10 cellular contexts compared by ENCODE assay signal in genomic region chr10:16967000-16967865, GRCh38.
DNase-seq lines count a peak whose midpoint lies in the region; ATAC-seq and TF ChIP-seq lines count a peak whose summit lies in the region.
"Had no signal": no experiment of that assay in that cellular context is flagged by ENCODE, and none has a peak within 500 bp of the region (broad histone marks: within the 10 kb centered on the region; RNA-seq: fewer than 3 reads in every experiment).

No MANE protein-coding gene starts in this region.

- peak; percentile 10 for DNase-seq in activated CD8-positive, alpha-beta T cell treated with anti-CD3 and anti-CD28 coated beads for 36 hours
- no peak for DNase-seq in activated CD8-positive, alpha-beta T cell treated with anti-CD3 and anti-CD28 coated beads, Interleukin-2, amount 10 ng/mL, durations not matched to agents 7 days and 5 days
- DNase-seq in activated naive CD4-positive, alpha-beta T cell treated with anti-CD3 and anti-CD28 coated beads, Interleukin-2, amount 50 U/mL, for 72 hours (ENCODE audit: low spot score in 2 of 2), result peak in 1 of 2 donors; percentile 10
- peak; percentile 24 for DNase-seq in glomerular visceral epithelial cell (ENCODE audit: extremely low spot score)
- no peak for DNase-seq in stimulated activated naive CD8-positive, alpha-beta T cell treated with anti-CD3 and anti-CD28 coated beads, Interleukin-15, amount 100 ng/mL, for 72 hours
- DNase-seq in posterior cingulate gyrus, result no peak
- DNase-seq in NCI-H1105 (lab: John Stamatoyannopoulos, UW), result no peak
- no peak for DNase-seq in foreskin keratinocyte
- DNase-seq: NCI-H510A had no signal

- intact Hi-C loops in activated CD8-positive, alpha-beta T cell treated with anti-CD3 and anti-CD28 coated beads for 36 hours (cut with micrococcal nuclease), result no loop called here
- intact Hi-C loops in posterior cingulate gyrus (cut with DNase I), result no loop called here

- no peak overlapping the region for H3K4me3 Mint-ChIP-seq in activated CD8-positive, alpha-beta T cell treated with anti-CD3 and anti-CD28 coated beads for 36 hours
- H3K4me3 Mint-ChIP-seq in activated CD8-positive, alpha-beta T cell treated with anti-CD3 and anti-CD28 coated beads, Interleukin-2, amount 10 ng/mL, durations not matched to agents 7 days and 5 days, result no peak overlapping the region
- H3K4me3 Mint-ChIP-seq in stimulated activated naive CD8-positive, alpha-beta T cell treated with anti-CD3 and anti-CD28 coated beads, Interleukin-15, amount 100 ng/mL, for 72 hours, result peak overlapping the region; percentile 8 to 14
- H3K4me3 Mint-ChIP-seq: B cell had no signal

- no peak for TF ChIP-seq CTCF in activated CD8-positive, alpha-beta T cell treated with anti-CD3 and anti-CD28 coated beads for 36 hours (IDR thresholded peaks at IDR 0.05)
- TF ChIP-seq CTCF in foreskin keratinocyte (conservative IDR thresholded peaks at IDR 0.05), result no peak

- no peak overlapping the region for H3K27ac ChIP-seq in foreskin keratinocyte

- no peaks in the 10 kb centered on the region for H3K27me3 ChIP-seq in foreskin keratinocyte

- H3K4me1 ChIP-seq in foreskin keratinocyte, result peaks cover 12% of the 10 kb centered on the region

- POLR2A ChIA-PET in activated CD8-positive, alpha-beta T cell treated with anti-CD3 and anti-CD28 coated beads for 36 hours (lab: Charles Lee), result no interaction called here
- POLR2A ChIA-PET in activated CD8-positive, alpha-beta T cell treated with anti-CD3 and anti-CD28 coated beads, Interleukin-2, amount 10 ng/mL, durations not matched to agents 7 days and 5 days (lab: Charles Lee), result no interaction called here

- ATAC-seq in activated CD8-positive, alpha-beta T cell treated with anti-CD3 and anti-CD28 coated beads for 36 hours, result no peak
- ATAC-seq in activated CD8-positive, alpha-beta T cell treated with anti-CD3 and anti-CD28 coated beads, Interleukin-2, amount 10 ng/mL, durations not matched to agents 7 days and 5 days, result no peak
- peak; percentile 60 to 88 for ATAC-seq in activated naive CD4-positive, alpha-beta T cell treated with anti-CD3 and anti-CD28 coated beads, Interleukin-2, amount 50 U/mL, for 72 hours
- ATAC-seq in stimulated activated naive CD8-positive, alpha-beta T cell treated with anti-CD3 and anti-CD28 coated beads, Interleukin-15, amount 100 ng/mL, for 72 hours, result no peak
- no peak for ATAC-seq in foreskin keratinocyte

- no peaks in the 10 kb centered on the region for H3K27me3 Mint-ChIP-seq in activated CD8-positive, alpha-beta T cell treated with anti-CD3 and anti-CD28 coated beads for 36 hours
- no peaks in the 10 kb centered on the region for H3K27me3 Mint-ChIP-seq in activated CD8-positive, alpha-beta T cell treated with anti-CD3 and anti-CD28 coated beads, Interleukin-2, amount 10 ng/mL, durations not matched to agents 7 days and 5 days (ENCODE audit: low read depth)
- no peaks in the 10 kb centered on the region for H3K27me3 Mint-ChIP-seq in stimulated activated naive CD8-positive, alpha-beta T cell treated with anti-CD3 and anti-CD28 coated beads, Interleukin-15, amount 100 ng/mL, for 72 hours
- H3K27me3 Mint-ChIP-seq: B cell had no signal

- H3K36me3 Mint-ChIP-seq in activated CD8-positive, alpha-beta T cell treated with anti-CD3 and anti-CD28 coated beads for 36 hours (ENCODE audit: low read depth), result no peaks in the 10 kb centered on the region
- no peaks in the 10 kb centered on the region for H3K36me3 Mint-ChIP-seq in activated CD8-positive, alpha-beta T cell treated with anti-CD3 and anti-CD28 coated beads, Interleukin-2, amount 10 ng/mL, durations not matched to agents 7 days and 5 days (ENCODE audit: low read depth)
- H3K36me3 Mint-ChIP-seq in activated naive CD4-positive, alpha-beta T cell treated with anti-CD3 and anti-CD28 coated beads, Interleukin-2, amount 50 U/mL, for 72 hours, result no peaks in the 10 kb centered on the region

- CTCF ChIA-PET in activated CD8-positive, alpha-beta T cell treated with anti-CD3 and anti-CD28 coated beads for 36 hours (lab: Charles Lee), result no interaction called here
- CTCF ChIA-PET in activated CD8-positive, alpha-beta T cell treated with anti-CD3 and anti-CD28 coated beads, Interleukin-2, amount 10 ng/mL, durations not matched to agents 7 days and 5 days (lab: Charles Lee), result interaction anchor here (1.1 kb wide), 1 partner anchor 51 kb away, joined by 3 read pairs; no protein-coding TSS in a partner anchor

- no peaks in the 10 kb centered on the region for H3K9me3 Mint-ChIP-seq in activated CD8-positive, alpha-beta T cell treated with anti-CD3 and anti-CD28 coated beads for 36 hours
- H3K9me3 Mint-ChIP-seq in activated CD8-positive, alpha-beta T cell treated with anti-CD3 and anti-CD28 coated beads, Interleukin-2, amount 10 ng/mL, durations not matched to agents 7 days and 5 days (ENCODE audit: insufficient read depth), result no peaks in the 10 kb centered on the region
- no peaks in the 10 kb centered on the region for H3K9me3 Mint-ChIP-seq in activated naive CD4-positive, alpha-beta T cell treated with anti-CD3 and anti-CD28 coated beads, Interleukin-2, amount 50 U/mL, for 72 hours
- H3K9me3 Mint-ChIP-seq in stimulated activated naive CD8-positive, alpha-beta T cell treated with anti-CD3 and anti-CD28 coated beads, Interleukin-15, amount 100 ng/mL, for 72 hours, result no peaks in the 10 kb centered on the region

- peaks cover 10% of the 10 kb centered on the region for H3K4me1 Mint-ChIP-seq in activated CD8-positive, alpha-beta T cell treated with anti-CD3 and anti-CD28 coated beads for 36 hours (ENCODE audit: low read depth)
- H3K4me1 Mint-ChIP-seq in activated CD8-positive, alpha-beta T cell treated with anti-CD3 and anti-CD28 coated beads, Interleukin-2, amount 10 ng/mL, durations not matched to agents 7 days and 5 days (ENCODE audit: low read depth), result peaks cover 16% of the 10 kb centered on the region
- peaks cover 18% of the 10 kb centered on the region for H3K4me1 Mint-ChIP-seq in stimulated activated naive CD8-positive, alpha-beta T cell treated with anti-CD3 and anti-CD28 coated beads, Interleukin-15, amount 100 ng/mL, for 72 hours
- H3K4me1 Mint-ChIP-seq: B cell had no signal

- no peak overlapping the region for H3K27ac Mint-ChIP-seq in activated CD8-positive, alpha-beta T cell treated with anti-CD3 and anti-CD28 coated beads for 36 hours
- H3K27ac Mint-ChIP-seq in activated CD8-positive, alpha-beta T cell treated with anti-CD3 and anti-CD28 coated beads, Interleukin-2, amount 10 ng/mL, durations not matched to agents 7 days and 5 days, result no peak overlapping the region
- peak overlapping the region in 1 of 2 donors; percentile 81 for H3K27ac Mint-ChIP-seq in activated naive CD4-positive, alpha-beta T cell treated with anti-CD3 and anti-CD28 coated beads, Interleukin-2, amount 50 U/mL, for 72 hours
- peak overlapping the region; percentile 1 to 59 for H3K27ac Mint-ChIP-seq in stimulated activated naive CD8-positive, alpha-beta T cell treated with anti-CD3 and anti-CD28 coated beads, Interleukin-15, amount 100 ng/mL, for 72 hours
- H3K27ac Mint-ChIP-seq: B cell had no signal

Comparison
In these comparisons a context has a peak if more than half of its experiments do, and no peak if none do; other contexts are left out.
1. DNase-seq: peak in activated CD8-positive, alpha-beta T cell treated with anti-CD3 and anti-CD28 coated beads for 36 hours (single experiment) and glomerular visceral epithelial cell (single experiment); none in activated CD8-positive, alpha-beta T cell treated with anti-CD3 and anti-CD28 coated beads, Interleukin-2, amount 10 ng/mL, durations not matched to agents 7 days and 5 days (single experiment), stimulated activated naive CD8-positive, alpha-beta T cell treated with anti-CD3 and anti-CD28 coated beads, Interleukin-15, amount 100 ng/mL, for 72 hours (0 of 2), posterior cingulate gyrus (0 of 10), NCI-H1105 (single experiment) and foreskin keratinocyte (0 of 2).
2. ATAC-seq: peak in activated naive CD4-positive, alpha-beta T cell treated with anti-CD3 and anti-CD28 coated beads, Interleukin-2, amount 50 U/mL, for 72 hours (2 of 2); none in activated CD8-positive, alpha-beta T cell treated with anti-CD3 and anti-CD28 coated beads for 36 hours (single experiment), activated CD8-positive, alpha-beta T cell treated with anti-CD3 and anti-CD28 coated beads, Interleukin-2, amount 10 ng/mL, durations not matched to agents 7 days and 5 days (single experiment), stimulated activated naive CD8-positive, alpha-beta T cell treated with anti-CD3 and anti-CD28 coated beads, Interleukin-15, amount 100 ng/mL, for 72 hours (single experiment) and foreskin keratinocyte (single experiment).
3. H3K27ac Mint-ChIP-seq: peak in stimulated activated naive CD8-positive, alpha-beta T cell treated with anti-CD3 and anti-CD28 coated beads, Interleukin-15, amount 100 ng/mL, for 72 hours (2 of 2); none in activated CD8-positive, alpha-beta T cell treated with anti-CD3 and anti-CD28 coated beads for 36 hours (single experiment) and activated CD8-positive, alpha-beta T cell treated with anti-CD3 and anti-CD28 coated beads, Interleukin-2, amount 10 ng/mL, durations not matched to agents 7 days and 5 days (single experiment).
4. H3K4me3 Mint-ChIP-seq: peak in stimulated activated naive CD8-positive, alpha-beta T cell treated with anti-CD3 and anti-CD28 coated beads, Interleukin-15, amount 100 ng/mL, for 72 hours (2 of 2); none in activated CD8-positive, alpha-beta T cell treated with anti-CD3 and anti-CD28 coated beads for 36 hours (single experiment) and activated CD8-positive, alpha-beta T cell treated with anti-CD3 and anti-CD28 coated beads, Interleukin-2, amount 10 ng/mL, durations not matched to agents 7 days and 5 days (single experiment).